In genomic region chr1:91014475-91014874, GRCh38 we compare ENCODE assay signal across 19 cellular contexts. TPM values are rescaled to one million over a fixed set of nuclear protein-coding genes. Genes with fewer than 3 reads are reported as not detected.
DNase-seq lines count a peak whose midpoint lies in the region; ATAC-seq and TF ChIP-seq lines count a peak whose summit lies in the region.
"Had no signal": no experiment of that assay in that cellular context is flagged by ENCODE, and none has a peak within 500 bp of the region (broad histone marks: within the 10 kb centered on the region; RNA-seq: fewer than 3 reads in every experiment).

No MANE protein-coding gene starts in this region.

- no peaks in the 10 kb centered on the region for H3K9me2 ChIP-seq in SK-N-SH

- POLR2A ChIA-PET in SK-N-SH (lab: Yijun Ruan, JAX) = no interaction called here

- TF ChIP-seq CTCF in SK-N-SH (IDR thresholded peaks at IDR 0.05) (no peak), tibial nerve (IDR thresholded peaks at IDR 0.05) (no peak)

- no peak for DNase-seq in SK-N-SH
- DNase-seq in kidney glomerular epithelial cell (lab: John Stamatoyannopoulos, UW) = peak; percentile 17
- DNase-seq in tibial nerve (ENCODE audit: low spot score in 2 of 2) = no peak
- no peak for DNase-seq in OCI-M2 (lab: John Stamatoyannopoulos, UW; ENCODE audit: unreplicated experiment)
- no peak for DNase-seq in HAP-1 (ENCODE audit: low spot score in 2 of 2)
- DNase-seq: activated B cell treated with CpG ODN at 0.5 μM for 24 hours; activated naive CD4-positive, alpha-beta T cell treated with Interleukin-2 at 50 U/mL for 16 hours; activated T-cell treated with anti-CD3 and anti-CD28 coated beads, Interleukin-2, amount 50 U/mL, for 24 hours; GF-D8; NCI-H1694; NCI-H345; Peyer's patch; retina; stomach had no signal

- TF ChIP-seq RAD21 in SK-N-SH (IDR thresholded peaks at IDR 0.05; ENCODE audit: low read length) = no peak

- H4K20me1 ChIP-seq in SK-N-SH (ENCODE audit: insufficient read depth) = peaks cover 81% of the 10 kb centered on the region

- H2AFZ ChIP-seq in SK-N-SH (ENCODE audit: low read depth) = no peak overlapping the region

- no peak for ATAC-seq in SK-N-SH treated with all-trans-retinoic acid at 6 μM for 48 hours
- ATAC-seq in activated CD4-positive, CD25-positive, alpha-beta regulatory T cell treated with anti-CD3 and anti-CD28 coated beads, Interleukin-2, amount 50 U/mL, for 24 hours = no peak

- H3K36me3 ChIP-seq in SK-N-SH (replicated peaks in 1 of 2; ENCODE audit: control insufficient read depth in 1 of 2, insufficient read depth in 2 of 2, low read length in 1 of 2) = peaks cover 10% of the 10 kb centered on the region in 2 experiments
- H3K36me3 ChIP-seq in tibial nerve = no peaks in the 10 kb centered on the region
- 0 out of 2 replicates have a peak, but pooled peaks cover 3% of the 10 kb centered on the region for H3K36me3 ChIP-seq in HAP-1 (replicated peaks)
- H3K36me3 ChIP-seq: Peyer's patch, stomach had no signal

- H3F3A ChIP-seq in SK-N-SH (replicated peaks; ENCODE audit: insufficient read depth) = peaks cover 5% of the 10 kb centered on the region

- no peaks in the 10 kb centered on the region for H3K27me3 ChIP-seq in SK-N-SH (ENCODE audit: insufficient read depth)
- H3K27me3 ChIP-seq in tibial nerve = no peaks in the 10 kb centered on the region
- no peaks in the 10 kb centered on the region for H3K27me3 ChIP-seq in HAP-1 (ENCODE audit: low read depth)
- H3K27me3 ChIP-seq: Peyer's patch, stomach had no signal

- no peak overlapping the region for H3K9ac ChIP-seq in SK-N-SH

- in situ Hi-C loops in HAP-1 (cut with MboI; ENCODE audit: low sequenced_read_pairs) = no loop called here

- CTCF ChIA-PET in SK-N-SH (lab: Yijun Ruan, JAX) = interaction anchor here (1.0 to 1.2 kb wide), 2 partner anchors 44 to 150 kb away, joined by 3 to 5 read pairs; no protein-coding TSS in a partner anchor

- H3K4me3 ChIP-seq in SK-N-SH (ENCODE audit: low read depth in 2 of 2, low read length in 1 of 2) (no peak overlapping the region), tibial nerve (no peak overlapping the region), HAP-1 (no peak overlapping the region)
- H3K4me3 ChIP-seq: Peyer's patch, SK-N-MC, stomach had no signal

- H3K27ac ChIP-seq in SK-N-SH (ENCODE audit: low read depth in 2 of 2, low read length in 1 of 2) (no peak overlapping the region), angular gyrus (ENCODE audit: low read depth, low read length) (peak overlapping the region; percentile 37), tibial nerve (peak overlapping the region; percentile 50 to 100 (median 82))
- H3K27ac ChIP-seq: HL-60, Peyer's patch, SK-N-MC had no signal

- peaks cover 0 to 18% of the 10 kb centered on the region in 2 experiments; a peak in 3 of 4 replicates for H3K4me1 ChIP-seq in SK-N-SH (ENCODE audit: control insufficient read depth in 1 of 2, insufficient read depth in 2 of 2, low read depth in 1 of 2, low read length in 1 of 2)
- peaks cover 0 to 96% (median 52%) of the 10 kb centered on the region in 4 donors for H3K4me1 ChIP-seq in tibial nerve
- peaks cover 47% of the 10 kb centered on the region for H3K4me1 ChIP-seq in HAP-1

- peaks cover 100% of the 10 kb centered on the region for H3K79me2 ChIP-seq in SK-N-SH (ENCODE audit: insufficient read depth)

- 87% methylated on average over 1 of the region's 1 CpG for WGBS in SK-N-SH (ENCODE audit: low lambda C conversion rate)
- 36 to 55% methylated on average over 1 of the region's 1 CpG for WGBS in tibial nerve, 2 donors

- TF ChIP-seq POLR2A in tibial nerve (IDR thresholded peaks at IDR 0.05) = no peak

- TF ChIP-seq EP300 in SK-N-SH (IDR thresholded peaks at IDR 0.05; ENCODE audit: borderline replicate concordance in 1 of 2, low read depth in 1 of 2, low read length in 1 of 2) (no peak), tibial nerve (IDR thresholded peaks at IDR 0.05) (peak; percentile 55 to 76)

- no peak overlapping the region for H3K4me2 ChIP-seq in SK-N-SH

- H3K9me3 ChIP-seq in SK-N-SH (0 out of 2 replicates have a peak, but pooled peaks cover under 1% of the 10 kb centered on the region), tibial nerve (no peaks in the 10 kb centered on the region), HAP-1 (no peaks in the 10 kb centered on the region)
- H3K9me3 ChIP-seq: Peyer's patch, stomach had no signal

TF ChIP-seq in SK-N-SH, 30 proteins besides CTCF, POLR2A, EP300 and RAD21:
- TF ChIP-seq JUND (IDR thresholded peaks at IDR 0.05) (0 out of 2 replicates have a peak, but pooled peaks have one; percentile 7), USF2 (IDR thresholded peaks at IDR 0.05; ENCODE audit: borderline replicate concordance, low read depth, low read length) (no peak)

TF ChIP-seq in SK-N-SH treated with all-trans-retinoic acid at 6 μM for 48 hours, 23 proteins besides CTCF, POLR2A, EP300 and RAD21 (continues in another document):
- TF ChIP-seq OSR1 (CRISPR knock-in tag; IDR thresholded peaks at IDR 0.05) = no peak
- TF ChIP-seq SNAI2 (CRISPR knock-in tag; IDR thresholded peaks at IDR 0.05) = no peak
- TF ChIP-seq RARB (CRISPR knock-in tag; IDR thresholded peaks at IDR 0.05) = no peak
- no peak for TF ChIP-seq ZNF70 (CRISPR knock-in tag; IDR thresholded peaks at IDR 0.05)
- no peak for TF ChIP-seq CSRNP3 (CRISPR knock-in tag; IDR thresholded peaks at IDR 0.05)
- no peak for TF ChIP-seq ZFP30 (CRISPR knock-in tag; IDR thresholded peaks at IDR 0.05)
- no peak for TF ChIP-seq TOX (CRISPR knock-in tag; IDR thresholded peaks at IDR 0.05; ENCODE audit: borderline replicate concordance)
- no peak for TF ChIP-seq ISL1 (CRISPR knock-in tag; IDR thresholded peaks at IDR 0.05)
- TF ChIP-seq ZFP3 (CRISPR knock-in tag; IDR thresholded peaks at IDR 0.05) = no peak
- no peak for TF ChIP-seq CSDC2 (CRISPR knock-in tag; IDR thresholded peaks at IDR 0.05)
- TF ChIP-seq TSHZ2 (CRISPR knock-in tag; IDR thresholded peaks at IDR 0.05) = no peak
- no peak for TF ChIP-seq CREB5 (CRISPR knock-in tag; IDR thresholded peaks at IDR 0.05; ENCODE audit: low read depth)
- TF ChIP-seq ARNTL (CRISPR knock-in tag; IDR thresholded peaks at IDR 0.05; ENCODE audit: borderline replicate concordance, low read depth) = no peak
- TF ChIP-seq TCF4 (CRISPR knock-in tag; IDR thresholded peaks at IDR 0.05; ENCODE audit: borderline replicate concordance) = no peak

RNA-seq across cellular contexts. Expression of gene ZNF644, which starts 7.4 kb away (rescaled TPM):
- 5.6 and 6.8 TPM in 2 replicates for polyA plus RNA-seq in SK-N-SH (2012; rRNA removed)
- 8.3 and 11.3 TPM in 2 replicates for polyA plus RNA-seq in SK-N-SH (2012; cell fraction: cytosol; rRNA removed)
- polyA plus RNA-seq in SK-N-SH (2012; cell fraction: nucleus; rRNA removed) = 4.1 and 11.0 TPM in 2 replicates
- total RNA-seq in tibial nerve = 10 to 100 TPM; 43.3 to 97.2 (median 70.8) TPM

Comparison
In these comparisons a context has a peak if more than half of its experiments do, and no peak if none do; other contexts are left out.
1. H3K27ac ChIP-seq: peak in angular gyrus (single experiment) and tibial nerve (4 of 4); none in SK-N-SH (0 of 2).